Comparison of ENCODE assay signal across 14 cellular contexts in the genomic region with DNA sequence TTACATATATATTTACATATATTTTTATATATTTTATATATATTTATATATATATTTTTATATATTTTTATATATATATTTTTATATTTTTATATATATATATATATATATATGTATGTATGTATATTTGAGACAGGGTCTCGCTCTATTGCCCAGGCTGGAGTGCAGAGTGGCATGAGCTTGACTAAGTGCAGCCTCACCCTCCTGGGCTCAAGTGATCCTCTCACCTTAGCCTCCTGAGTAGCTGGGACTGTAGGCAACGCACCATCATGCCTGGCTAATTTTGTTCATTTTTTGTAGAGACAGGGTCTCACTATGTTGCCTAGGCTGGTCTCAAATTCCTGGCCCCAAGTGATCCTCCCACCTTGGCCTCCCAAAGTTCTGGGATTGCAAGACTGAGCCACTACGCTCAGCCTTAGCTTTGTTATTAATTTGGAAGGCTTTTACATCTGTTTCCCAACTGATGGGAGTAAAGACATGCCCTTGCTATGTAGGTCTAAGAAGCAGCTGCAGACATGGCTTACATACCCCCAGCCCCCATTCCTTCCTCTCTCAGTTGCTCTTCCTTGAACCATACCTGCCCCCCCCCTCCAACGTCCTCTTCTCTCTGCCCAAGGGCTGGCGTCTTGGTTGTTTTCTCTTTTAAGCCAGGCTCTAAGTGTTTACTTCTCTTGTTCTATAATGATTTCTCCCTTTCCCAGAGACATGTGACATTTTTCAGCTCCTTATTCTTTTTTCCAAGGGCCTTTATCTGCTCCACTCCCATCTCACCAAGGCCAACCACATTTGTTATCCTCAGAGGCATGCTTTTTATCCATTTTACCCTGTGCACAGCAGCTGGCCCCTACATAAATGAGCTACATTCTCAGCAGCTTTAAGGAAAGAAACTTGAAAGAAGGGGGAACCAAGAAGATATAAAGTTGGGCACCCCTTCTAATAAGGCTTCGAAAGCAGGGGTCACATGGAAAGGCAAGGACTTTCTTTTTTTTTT.
"Had no signal": no experiment of that assay in that cellular context is flagged by ENCODE, and none has a peak within 500 bp of the region (broad histone marks: within the 10 kb centered on the region; RNA-seq: fewer than 3 reads in every experiment).

No MANE protein-coding gene starts in this region.

- H3K4me3 Mint-ChIP-seq: activated CD4-positive, alpha-beta memory T cell treated with anti-CD3 and anti-CD28 coated beads, Interleukin-2, amount 10 ng/mL, durations not matched to agents 7 days and 5 days; activated naive CD8-positive, alpha-beta T cell treated with anti-CD3 and anti-CD28 coated beads for 36 hours; naive thymus-derived CD8-positive, alpha-beta T cell had no signal

- H3K9me3 ChIP-seq: mucosa of descending colon had no signal

- H3K4me1 ChIP-seq: spleen had no signal

- DNase-seq: activated CD4-positive, alpha-beta memory T cell treated with anti-CD3 and anti-CD28 coated beads, Interleukin-2, amount 10 ng/mL, durations not matched to agents 7 days and 5 days; activated naive CD8-positive, alpha-beta T cell treated with anti-CD3 and anti-CD28 coated beads for 36 hours; dorsolateral prefrontal cortex; glutamatergic neuron; left cardiac atrium; mucosa of descending colon; naive thymus-derived CD8-positive, alpha-beta T cell; spleen; stimulated activated naive CD4-positive, alpha-beta T cell treated with Interleukin-2 at 50 U/mL for 16 hours; T-helper 2 cell had no signal

- H3K36me3 ChIP-seq: spleen had no signal

- ATAC-seq: activated CD4-positive, CD25-positive, alpha-beta regulatory T cell treated with anti-CD3 and anti-CD28 coated beads, Interleukin-2, amount 50 U/mL, for 24 hours; esophagus mucosa; left cardiac atrium; mucosa of descending colon; naive thymus-derived CD8-positive, alpha-beta T cell; sciatic nerve had no signal

- H3K27me3 ChIP-seq: dorsolateral prefrontal cortex, spleen had no signal

- H3K4me3 ChIP-seq: dorsolateral prefrontal cortex, mucosa of descending colon, spleen had no signal

- FAIRE-seq: urothelium cell line had no signal

- H3K27ac ChIP-seq: dorsolateral prefrontal cortex, spleen had no signal

- H3K27ac Mint-ChIP-seq: activated CD4-positive, alpha-beta memory T cell treated with anti-CD3 and anti-CD28 coated beads, Interleukin-2, amount 10 ng/mL, durations not matched to agents 7 days and 5 days; activated naive CD8-positive, alpha-beta T cell treated with anti-CD3 and anti-CD28 coated beads for 36 hours had no signal

- H3K4me1 Mint-ChIP-seq: activated CD4-positive, alpha-beta memory T cell treated with anti-CD3 and anti-CD28 coated beads, Interleukin-2, amount 10 ng/mL, durations not matched to agents 7 days and 5 days had no signal

- H3K27me3 Mint-ChIP-seq: activated CD4-positive, alpha-beta memory T cell treated with anti-CD3 and anti-CD28 coated beads, Interleukin-2, amount 10 ng/mL, durations not matched to agents 7 days and 5 days; activated naive CD8-positive, alpha-beta T cell treated with anti-CD3 and anti-CD28 coated beads for 36 hours; naive thymus-derived CD8-positive, alpha-beta T cell had no signal
